In the genomic region with DNA sequence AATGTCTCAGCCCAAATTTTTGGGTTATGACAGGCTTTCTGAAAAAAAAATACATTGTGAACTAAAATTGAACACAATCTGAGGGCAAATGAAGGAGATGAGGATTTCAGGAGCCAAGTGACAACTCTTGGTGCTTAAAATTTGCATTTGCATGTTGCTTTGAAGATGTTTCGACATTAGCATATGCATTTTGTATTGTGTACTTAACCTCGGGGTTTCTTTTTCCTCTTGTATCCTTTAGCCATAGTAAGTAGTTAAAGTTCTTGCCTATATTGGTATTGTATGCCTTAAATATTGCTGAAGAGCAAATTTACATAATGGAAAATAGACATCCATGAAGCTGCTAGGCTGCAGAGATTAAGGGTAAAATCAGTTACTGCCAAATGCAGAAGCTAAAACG, we compare ENCODE assay signal across 18 cellular contexts.
"Had no signal": no experiment of that assay in that cellular context is flagged by ENCODE, and none has a peak within 500 bp of the region (broad histone marks: within the 10 kb centered on the region; RNA-seq: fewer than 3 reads in every experiment).

No MANE protein-coding gene starts in this region.

- H3K4me1 ChIP-seq: colonic mucosa, esophagus squamous epithelium, foreskin keratinocyte, right atrium auricular region, sigmoid colon, stomach had no signal

- H3K4me3 Mint-ChIP-seq: naive thymus-derived CD8-positive, alpha-beta T cell had no signal

- H3K27ac ChIP-seq: colonic mucosa, esophagus squamous epithelium, foreskin keratinocyte, neutrophil, right atrium auricular region, sigmoid colon, skin epidermis, stomach had no signal

- ATAC-seq: foreskin keratinocyte; left lobe of liver; mucosa of descending colon; naive thymus-derived CD8-positive, alpha-beta T cell had no signal

- H3K36me3 Mint-ChIP-seq: naive thymus-derived CD8-positive, alpha-beta T cell had no signal

- H3K4me3 ChIP-seq: colonic mucosa, esophagus squamous epithelium, mucosa of descending colon, right atrium auricular region, sigmoid colon, skin epidermis, stomach had no signal

- DNase-seq: colonic mucosa; dermis blood vessel endothelial cell; esophagus squamous epithelium; foreskin keratinocyte; kidney glomerular epithelial cell; mammary epithelial cell; mucosa of descending colon; naive thymus-derived CD8-positive, alpha-beta T cell; posterior cingulate gyrus; sigmoid colon; stimulated activated naive CD4-positive, alpha-beta T cell; stomach; substantia nigra; trophoblast cell had no signal

- H3K27me3 ChIP-seq: colonic mucosa, esophagus squamous epithelium, foreskin keratinocyte, neutrophil, right atrium auricular region, sigmoid colon, stomach had no signal

- H3K9me3 ChIP-seq: colonic mucosa, esophagus squamous epithelium, mucosa of descending colon, neutrophil, right atrium auricular region, sigmoid colon, stomach had no signal

- H3K27me3 Mint-ChIP-seq: naive thymus-derived CD8-positive, alpha-beta T cell had no signal

- H3K36me3 ChIP-seq: colonic mucosa, esophagus squamous epithelium, neutrophil, right atrium auricular region, sigmoid colon, stomach had no signal

- H3K27ac Mint-ChIP-seq: naive thymus-derived CD8-positive, alpha-beta T cell had no signal
